1 cellular context compared by ENCODE assay signal in the genomic region with DNA sequence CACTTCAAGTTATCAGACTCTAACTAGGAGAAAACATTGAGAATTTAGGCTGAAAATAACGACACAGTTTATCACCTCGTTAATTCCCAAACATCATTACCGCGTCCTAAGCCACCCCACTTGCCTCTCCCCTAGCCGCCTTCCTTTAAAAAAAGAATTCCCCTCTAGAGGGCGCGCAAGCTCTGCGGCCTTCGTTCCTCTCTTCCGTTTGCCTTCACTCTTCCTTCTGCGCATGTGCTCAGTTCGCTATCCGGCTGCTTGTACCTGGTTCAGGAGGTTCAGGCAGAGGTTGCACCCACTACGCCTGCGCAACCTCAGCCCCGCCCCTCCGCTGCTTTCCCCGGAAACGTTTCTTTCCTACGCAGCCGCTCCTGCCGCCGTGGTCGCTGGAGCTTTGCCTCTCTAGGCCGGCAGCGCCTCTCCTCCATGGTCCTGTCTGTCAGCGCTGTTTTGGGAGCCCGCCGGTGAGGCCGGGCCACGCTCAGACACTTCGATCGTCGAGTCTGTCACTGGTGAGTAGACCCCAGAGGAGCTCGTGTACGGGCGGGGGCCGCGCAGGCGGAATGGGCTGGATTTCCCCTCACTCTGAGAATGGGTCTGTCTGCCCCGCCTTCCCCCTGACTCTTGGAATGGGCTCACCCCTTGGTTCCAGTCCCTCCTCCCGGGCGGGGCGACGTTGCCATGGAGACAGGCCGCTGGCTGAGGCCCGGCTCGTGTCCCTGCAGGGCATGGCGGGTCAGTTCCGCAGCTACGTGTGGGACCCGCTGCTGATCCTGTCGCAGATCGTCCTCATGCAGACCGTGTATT.
TF ChIP-seq lines count a peak whose summit lies in the region.

A gene (plus strand): TSS at position 353 of the 807 bp plus-strand sequence. CDS start 376 bp downstream, at position 729.

TF ChIP-seq in HepG2, 621 proteins besides CTCF, POLR2A, EP300 and RAD21 (continued from another document and continues in another):
- peak; percentile 94; the same call in 1 of the 2 replicates for TF ChIP-seq ZSCAN29 (CRISPR knock-in tag; conservative IDR thresholded peaks at IDR 0.05)
- TF ChIP-seq ZMAT3 (CRISPR knock-in tag; conservative IDR thresholded peaks at IDR 0.05) = peak; percentile 73; the same call in 1 of the 2 replicates
- peak; percentile 90; the same call in 1 of the 2 replicates for TF ChIP-seq NFE2L1 (CRISPR knock-in tag; IDR thresholded peaks at IDR 0.05; ENCODE audit: borderline replicate concordance)
- peak; percentile 79 for TF ChIP-seq GTF2F1 (IDR thresholded peaks at IDR 0.05; ENCODE audit: low read length)
- peak; percentile 99; the same call in 1 of the 2 replicates for TF ChIP-seq PAWR (CRISPR knock-in tag; IDR thresholded peaks at IDR 0.05; ENCODE audit: borderline replicate concordance)
- no peak for TF ChIP-seq PHB2 (IDR thresholded peaks at IDR 0.05; ENCODE audit: partially characterized antibody)
- 0 out of 2 replicates have a peak, but pooled peaks have one; percentile 39 for TF ChIP-seq ZNF180 (CRISPR knock-in tag; IDR thresholded peaks at IDR 0.05; ENCODE audit: borderline replicate concordance, low read depth)
- TF ChIP-seq GATA4 (IDR thresholded peaks at IDR 0.05; ENCODE audit: borderline replicate concordance, low read depth) = peak; percentile 53; the same call in 1 of the 2 replicates
- TF ChIP-seq MEIS1 (CRISPR knock-in tag; IDR thresholded peaks at IDR 0.05; ENCODE audit: borderline replicate concordance) = peak; percentile 98; the same call in 1 of the 2 replicates
- TF ChIP-seq KDM6A (CRISPR knock-in tag; IDR thresholded peaks at IDR 0.05; ENCODE audit: low read depth) = 0 out of 2 replicates have a peak, but pooled peaks have one; percentile 25
- peak; percentile 74 for TF ChIP-seq SIN3B (IDR thresholded peaks at IDR 0.05; ENCODE audit: low read length)
- peak; percentile 56 for TF ChIP-seq ZMYM3 (CRISPR knock-in tag; IDR thresholded peaks at IDR 0.05)
- TF ChIP-seq NFYB (CRISPR knock-in tag; IDR thresholded peaks at IDR 0.05) = peak; percentile 59
- TF ChIP-seq, protein P1, sequence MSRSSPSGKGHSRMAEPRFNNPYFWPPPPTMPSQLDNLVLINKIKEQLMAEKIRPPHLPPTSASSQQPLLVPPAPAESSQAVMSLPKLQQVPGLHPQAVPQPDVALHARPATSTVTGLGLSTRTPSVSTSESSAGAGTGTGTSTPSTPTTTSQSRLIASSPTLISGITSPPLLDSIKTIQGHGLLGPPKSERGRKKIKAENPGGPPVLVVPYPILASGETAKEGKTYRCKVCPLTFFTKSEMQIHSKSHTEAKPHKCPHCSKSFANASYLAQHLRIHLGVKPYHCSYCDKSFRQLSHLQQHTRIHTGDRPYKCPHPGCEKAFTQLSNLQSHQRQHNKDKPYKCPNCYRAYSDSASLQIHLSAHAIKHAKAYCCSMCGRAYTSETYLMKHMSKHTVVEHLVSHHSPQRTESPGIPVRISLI (CRISPR knock-in tag; IDR thresholded peaks at IDR 0.05; ENCODE audit: borderline replicate concordance) = peak; percentile 78
- TF ChIP-seq, protein P2, sequence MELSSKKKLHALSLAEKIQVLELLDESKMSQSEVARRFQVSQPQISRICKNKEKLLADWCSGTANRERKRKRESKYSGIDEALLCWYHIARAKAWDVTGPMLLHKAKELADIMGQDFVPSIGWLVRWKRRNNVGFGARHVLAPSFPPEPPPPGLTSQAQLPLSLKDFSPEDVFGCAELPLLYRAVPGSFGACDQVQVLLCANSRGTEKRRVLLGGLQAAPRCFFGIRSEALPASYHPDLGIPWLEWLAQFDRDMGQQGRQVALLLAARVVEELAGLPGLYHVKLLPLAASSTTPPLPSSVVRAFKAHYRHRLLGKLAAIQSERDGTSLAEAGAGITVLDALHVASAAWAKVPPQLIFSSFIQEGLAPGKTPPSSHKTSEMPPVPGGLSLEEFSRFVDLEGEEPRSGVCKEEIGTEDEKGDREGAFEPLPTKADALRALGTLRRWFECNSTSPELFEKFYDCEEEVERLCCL (CRISPR knock-in tag; IDR thresholded peaks at IDR 0.05; ENCODE audit: borderline replicate concordance) = peak; percentile 93
- peak; percentile 36; the same call in 1 of the 2 replicates for TF ChIP-seq MIXL1 (CRISPR knock-in tag; IDR thresholded peaks at IDR 0.05)
- TF ChIP-seq ZC3H13 (CRISPR knock-in tag; IDR thresholded peaks at IDR 0.05) = peak; percentile 77; the same call in 1 of the 2 replicates
- TF ChIP-seq ISX (CRISPR knock-in tag; conservative IDR thresholded peaks at IDR 0.05) = peak; percentile 43; the same call in 1 of the 2 replicates
- TF ChIP-seq, protein P3, sequence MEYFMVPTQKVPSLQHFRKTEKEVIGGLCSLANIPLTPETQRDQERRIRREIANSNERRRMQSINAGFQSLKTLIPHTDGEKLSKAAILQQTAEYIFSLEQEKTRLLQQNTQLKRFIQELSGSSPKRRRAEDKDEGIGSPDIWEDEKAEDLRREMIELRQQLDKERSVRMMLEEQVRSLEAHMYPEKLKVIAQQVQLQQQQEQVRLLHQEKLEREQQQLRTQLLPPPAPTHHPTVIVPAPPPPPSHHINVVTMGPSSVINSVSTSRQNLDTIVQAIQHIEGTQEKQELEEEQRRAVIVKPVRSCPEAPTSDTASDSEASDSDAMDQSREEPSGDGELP (IDR thresholded peaks at IDR 0.05; ENCODE audit: borderline replicate concordance, low read depth) = no peak; the same call in 1 of the 2 replicates
- TF ChIP-seq ZNF484 (CRISPR knock-in tag; IDR thresholded peaks at IDR 0.05; ENCODE audit: borderline replicate concordance, low read depth) = 0 out of 2 replicates have a peak, but pooled peaks have one; percentile 28
- peak; percentile 98 for TF ChIP-seq FOXC1 (CRISPR knock-in tag; IDR thresholded peaks at IDR 0.05; ENCODE audit: borderline replicate concordance)
- TF ChIP-seq, protein P4, sequence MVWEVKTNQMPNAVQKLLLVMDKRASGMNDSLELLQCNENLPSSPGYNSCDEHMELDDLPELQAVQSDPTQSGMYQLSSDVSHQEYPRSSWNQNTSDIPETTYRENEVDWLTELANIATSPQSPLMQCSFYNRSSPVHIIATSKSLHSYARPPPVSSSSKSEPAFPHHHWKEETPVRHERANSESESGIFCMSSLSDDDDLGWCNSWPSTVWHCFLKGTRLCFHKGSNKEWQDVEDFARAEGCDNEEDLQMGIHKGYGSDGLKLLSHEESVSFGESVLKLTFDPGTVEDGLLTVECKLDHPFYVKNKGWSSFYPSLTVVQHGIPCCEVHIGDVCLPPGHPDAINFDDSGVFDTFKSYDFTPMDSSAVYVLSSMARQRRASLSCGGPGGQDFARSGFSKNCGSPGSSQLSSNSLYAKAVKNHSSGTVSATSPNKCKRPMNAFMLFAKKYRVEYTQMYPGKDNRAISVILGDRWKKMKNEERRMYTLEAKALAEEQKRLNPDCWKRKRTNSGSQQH (CRISPR knock-in tag; IDR thresholded peaks at IDR 0.05; ENCODE audit: low read depth) = peak; percentile 94
- TF ChIP-seq, protein P5, sequence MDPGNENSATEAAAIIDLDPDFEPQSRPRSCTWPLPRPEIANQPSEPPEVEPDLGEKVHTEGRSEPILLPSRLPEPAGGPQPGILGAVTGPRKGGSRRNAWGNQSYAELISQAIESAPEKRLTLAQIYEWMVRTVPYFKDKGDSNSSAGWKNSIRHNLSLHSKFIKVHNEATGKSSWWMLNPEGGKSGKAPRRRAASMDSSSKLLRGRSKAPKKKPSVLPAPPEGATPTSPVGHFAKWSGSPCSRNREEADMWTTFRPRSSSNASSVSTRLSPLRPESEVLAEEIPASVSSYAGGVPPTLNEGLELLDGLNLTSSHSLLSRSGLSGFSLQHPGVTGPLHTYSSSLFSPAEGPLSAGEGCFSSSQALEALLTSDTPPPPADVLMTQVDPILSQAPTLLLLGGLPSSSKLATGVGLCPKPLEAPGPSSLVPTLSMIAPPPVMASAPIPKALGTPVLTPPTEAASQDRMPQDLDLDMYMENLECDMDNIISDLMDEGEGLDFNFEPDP (CRISPR knock-in tag; conservative IDR thresholded peaks at IDR 0.05) = no peak
- TF ChIP-seq HNF4A (CRISPR knock-in tag; IDR thresholded peaks at IDR 0.05) = peak; percentile 22; the same call in 1 of the 2 replicates
- peak; percentile 97 for TF ChIP-seq TGIF2 (CRISPR knock-in tag; IDR thresholded peaks at IDR 0.05)
- peak; percentile 99 for TF ChIP-seq GABPB1 (CRISPR knock-in tag; IDR thresholded peaks at IDR 0.05)
- TF ChIP-seq, protein P6, sequence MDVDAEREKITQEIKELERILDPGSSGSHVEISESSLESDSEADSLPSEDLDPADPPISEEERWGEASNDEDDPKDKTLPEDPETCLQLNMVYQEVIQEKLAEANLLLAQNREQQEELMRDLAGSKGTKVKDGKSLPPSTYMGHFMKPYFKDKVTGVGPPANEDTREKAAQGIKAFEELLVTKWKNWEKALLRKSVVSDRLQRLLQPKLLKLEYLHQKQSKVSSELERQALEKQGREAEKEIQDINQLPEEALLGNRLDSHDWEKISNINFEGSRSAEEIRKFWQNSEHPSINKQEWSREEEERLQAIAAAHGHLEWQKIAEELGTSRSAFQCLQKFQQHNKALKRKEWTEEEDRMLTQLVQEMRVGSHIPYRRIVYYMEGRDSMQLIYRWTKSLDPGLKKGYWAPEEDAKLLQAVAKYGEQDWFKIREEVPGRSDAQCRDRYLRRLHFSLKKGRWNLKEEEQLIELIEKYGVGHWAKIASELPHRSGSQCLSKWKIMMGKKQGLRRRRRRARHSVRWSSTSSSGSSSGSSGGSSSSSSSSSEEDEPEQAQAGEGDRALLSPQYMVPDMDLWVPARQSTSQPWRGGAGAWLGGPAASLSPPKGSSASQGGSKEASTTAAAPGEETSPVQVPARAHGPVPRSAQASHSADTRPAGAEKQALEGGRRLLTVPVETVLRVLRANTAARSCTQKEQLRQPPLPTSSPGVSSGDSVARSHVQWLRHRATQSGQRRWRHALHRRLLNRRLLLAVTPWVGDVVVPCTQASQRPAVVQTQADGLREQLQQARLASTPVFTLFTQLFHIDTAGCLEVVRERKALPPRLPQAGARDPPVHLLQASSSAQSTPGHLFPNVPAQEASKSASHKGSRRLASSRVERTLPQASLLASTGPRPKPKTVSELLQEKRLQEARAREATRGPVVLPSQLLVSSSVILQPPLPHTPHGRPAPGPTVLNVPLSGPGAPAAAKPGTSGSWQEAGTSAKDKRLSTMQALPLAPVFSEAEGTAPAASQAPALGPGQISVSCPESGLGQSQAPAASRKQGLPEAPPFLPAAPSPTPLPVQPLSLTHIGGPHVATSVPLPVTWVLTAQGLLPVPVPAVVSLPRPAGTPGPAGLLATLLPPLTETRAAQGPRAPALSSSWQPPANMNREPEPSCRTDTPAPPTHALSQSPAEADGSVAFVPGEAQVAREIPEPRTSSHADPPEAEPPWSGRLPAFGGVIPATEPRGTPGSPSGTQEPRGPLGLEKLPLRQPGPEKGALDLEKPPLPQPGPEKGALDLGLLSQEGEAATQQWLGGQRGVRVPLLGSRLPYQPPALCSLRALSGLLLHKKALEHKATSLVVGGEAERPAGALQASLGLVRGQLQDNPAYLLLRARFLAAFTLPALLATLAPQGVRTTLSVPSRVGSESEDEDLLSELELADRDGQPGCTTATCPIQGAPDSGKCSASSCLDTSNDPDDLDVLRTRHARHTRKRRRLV (CRISPR knock-in tag; IDR thresholded peaks at IDR 0.05) = peak; percentile 68; the same call in 1 of the 2 replicates
- peak; percentile 65; the same call in 1 of the 2 replicates for TF ChIP-seq TBX3 (IDR thresholded peaks at IDR 0.05; ENCODE audit: borderline replicate concordance)
- peak; percentile 94 for TF ChIP-seq ZNF792 (CRISPR knock-in tag; IDR thresholded peaks at IDR 0.05)
- TF ChIP-seq, protein P7, sequence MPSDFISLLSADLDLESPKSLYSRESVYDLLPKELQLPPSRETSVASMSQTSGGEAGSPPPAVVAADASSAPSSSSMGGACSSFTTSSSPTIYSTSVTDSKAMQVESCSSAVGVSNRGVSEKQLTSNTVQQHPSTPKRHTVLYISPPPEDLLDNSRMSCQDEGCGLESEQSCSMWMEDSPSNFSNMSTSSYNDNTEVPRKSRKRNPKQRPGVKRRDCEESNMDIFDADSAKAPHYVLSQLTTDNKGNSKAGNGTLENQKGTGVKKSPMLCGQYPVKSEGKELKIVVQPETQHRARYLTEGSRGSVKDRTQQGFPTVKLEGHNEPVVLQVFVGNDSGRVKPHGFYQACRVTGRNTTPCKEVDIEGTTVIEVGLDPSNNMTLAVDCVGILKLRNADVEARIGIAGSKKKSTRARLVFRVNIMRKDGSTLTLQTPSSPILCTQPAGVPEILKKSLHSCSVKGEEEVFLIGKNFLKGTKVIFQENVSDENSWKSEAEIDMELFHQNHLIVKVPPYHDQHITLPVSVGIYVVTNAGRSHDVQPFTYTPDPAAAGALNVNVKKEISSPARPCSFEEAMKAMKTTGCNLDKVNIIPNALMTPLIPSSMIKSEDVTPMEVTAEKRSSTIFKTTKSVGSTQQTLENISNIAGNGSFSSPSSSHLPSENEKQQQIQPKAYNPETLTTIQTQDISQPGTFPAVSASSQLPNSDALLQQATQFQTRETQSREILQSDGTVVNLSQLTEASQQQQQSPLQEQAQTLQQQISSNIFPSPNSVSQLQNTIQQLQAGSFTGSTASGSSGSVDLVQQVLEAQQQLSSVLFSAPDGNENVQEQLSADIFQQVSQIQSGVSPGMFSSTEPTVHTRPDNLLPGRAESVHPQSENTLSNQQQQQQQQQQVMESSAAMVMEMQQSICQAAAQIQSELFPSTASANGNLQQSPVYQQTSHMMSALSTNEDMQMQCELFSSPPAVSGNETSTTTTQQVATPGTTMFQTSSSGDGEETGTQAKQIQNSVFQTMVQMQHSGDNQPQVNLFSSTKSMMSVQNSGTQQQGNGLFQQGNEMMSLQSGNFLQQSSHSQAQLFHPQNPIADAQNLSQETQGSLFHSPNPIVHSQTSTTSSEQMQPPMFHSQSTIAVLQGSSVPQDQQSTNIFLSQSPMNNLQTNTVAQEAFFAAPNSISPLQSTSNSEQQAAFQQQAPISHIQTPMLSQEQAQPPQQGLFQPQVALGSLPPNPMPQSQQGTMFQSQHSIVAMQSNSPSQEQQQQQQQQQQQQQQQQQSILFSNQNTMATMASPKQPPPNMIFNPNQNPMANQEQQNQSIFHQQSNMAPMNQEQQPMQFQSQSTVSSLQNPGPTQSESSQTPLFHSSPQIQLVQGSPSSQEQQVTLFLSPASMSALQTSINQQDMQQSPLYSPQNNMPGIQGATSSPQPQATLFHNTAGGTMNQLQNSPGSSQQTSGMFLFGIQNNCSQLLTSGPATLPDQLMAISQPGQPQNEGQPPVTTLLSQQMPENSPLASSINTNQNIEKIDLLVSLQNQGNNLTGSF (CRISPR knock-in tag; IDR thresholded peaks at IDR 0.05) = peak; percentile 84
- peak; percentile 45 for TF ChIP-seq MED8 (CRISPR knock-in tag; IDR thresholded peaks at IDR 0.05; ENCODE audit: insufficient replicate concordance)
- peak; percentile 64 for TF ChIP-seq YY1 (IDR thresholded peaks at IDR 0.05; ENCODE audit: insufficient read depth, insufficient replicate concordance, low read depth, low read length)
- TF ChIP-seq, protein P8, sequence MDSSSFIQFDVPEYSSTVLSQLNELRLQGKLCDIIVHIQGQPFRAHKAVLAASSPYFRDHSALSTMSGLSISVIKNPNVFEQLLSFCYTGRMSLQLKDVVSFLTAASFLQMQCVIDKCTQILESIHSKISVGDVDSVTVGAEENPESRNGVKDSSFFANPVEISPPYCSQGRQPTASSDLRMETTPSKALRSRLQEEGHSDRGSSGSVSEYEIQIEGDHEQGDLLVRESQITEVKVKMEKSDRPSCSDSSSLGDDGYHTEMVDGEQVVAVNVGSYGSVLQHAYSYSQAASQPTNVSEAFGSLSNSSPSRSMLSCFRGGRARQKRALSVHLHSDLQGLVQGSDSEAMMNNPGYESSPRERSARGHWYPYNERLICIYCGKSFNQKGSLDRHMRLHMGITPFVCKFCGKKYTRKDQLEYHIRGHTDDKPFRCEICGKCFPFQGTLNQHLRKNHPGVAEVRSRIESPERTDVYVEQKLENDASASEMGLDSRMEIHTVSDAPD (CRISPR knock-in tag; IDR thresholded peaks at IDR 0.05) = no peak
- TF ChIP-seq, protein P9, sequence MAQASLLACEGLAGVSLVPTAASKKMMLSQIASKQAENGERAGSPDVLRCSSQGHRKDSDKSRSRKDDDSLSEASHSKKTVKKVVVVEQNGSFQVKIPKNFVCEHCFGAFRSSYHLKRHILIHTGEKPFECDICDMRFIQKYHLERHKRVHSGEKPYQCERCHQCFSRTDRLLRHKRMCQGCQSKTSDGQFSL (CRISPR knock-in tag; IDR thresholded peaks at IDR 0.05) = peak; percentile 76; the same call in 1 of the 2 replicates
